28 cellular contexts compared by ENCODE assay signal in the genomic region with DNA sequence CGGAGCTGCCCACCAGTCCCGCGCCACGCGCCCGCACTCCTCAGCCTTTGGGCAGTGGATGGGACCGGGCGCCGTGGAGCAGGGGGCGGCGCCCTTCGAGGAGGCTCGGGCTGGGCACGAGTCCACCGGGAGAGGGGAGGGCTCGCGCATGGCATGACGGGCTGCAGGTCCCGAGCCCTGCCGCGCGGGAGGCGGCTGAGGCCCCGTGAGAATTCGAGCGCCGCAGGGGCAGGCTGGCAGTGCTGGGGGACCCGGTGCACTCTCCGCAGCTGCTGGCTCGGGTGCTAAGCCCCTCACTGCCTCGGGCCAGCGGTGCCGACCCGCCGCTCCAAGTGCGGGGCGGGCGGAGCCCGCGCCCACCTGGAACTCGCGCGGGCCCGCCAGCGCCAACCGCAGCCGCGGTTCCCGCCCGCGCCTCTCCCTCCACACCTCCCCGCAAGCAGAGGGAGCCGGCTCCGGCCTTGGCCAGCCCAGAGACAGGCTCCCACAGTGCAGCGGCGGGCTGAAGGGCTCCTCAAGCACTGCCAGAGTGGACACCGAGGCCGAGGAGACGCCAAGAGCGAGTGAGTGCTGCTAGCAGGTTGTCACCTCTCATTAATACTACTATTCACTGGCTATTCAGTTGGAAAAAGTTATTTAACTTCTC. TPM values are rescaled to one million over a fixed set of nuclear protein-coding genes. Genes with fewer than 3 reads are reported as not detected.
DNase-seq lines count a peak whose midpoint lies in the region; ATAC-seq, FAIRE-seq and TF ChIP-seq lines count a peak whose summit lies in the region.
"Had no signal": no experiment of that assay in that cellular context is flagged by ENCODE, and none has a peak within 500 bp of the region (broad histone marks: within the 10 kb centered on the region; RNA-seq: fewer than 3 reads in every experiment).

No MANE protein-coding gene starts in this region.

- no TSS peak for BruUV-seq in A673 (replicated peaks; lab: Mats Ljungman, UMichigan)

- FAIRE-seq in HTR-8/SVneo (lab: Jason Lieb, UNC) = no peak
- FAIRE-seq: colon, GM18507, GM19239, RCC 7860 had no signal

- CTCF ChIA-PET in A673 (lab: Charles Lee) = interaction anchor here (1.9 kb wide), 1 partner anchor 171 kb away, joined by 7 read pairs; a partner anchor contains a TSS

- no peak for TF ChIP-seq CTCF in parathyroid adenoma (IDR thresholded peaks at IDR 0.05)
- TF ChIP-seq CTCF in ascending aorta (IDR thresholded peaks at IDR 0.05) = no peak
- no peak for TF ChIP-seq CTCF in A673 (conservative IDR thresholded peaks at IDR 0.05; ENCODE audit: low read depth, low read length)

- no peak for ATAC-seq in left ventricle myocardium superior

- H3K4me3 ChIP-seq in parathyroid adenoma (ENCODE audit: low read depth, low read length) (no peak overlapping the region), ascending aorta (peak overlapping the region in 1 of 2 donors; percentile 41), A673 (ENCODE audit: low read depth, low read length, poor library complexity, severe bottlenecking) (no peak overlapping the region)
- H3K4me3 ChIP-seq: BLaER1 treated with 17β-estradiol and CSF1 and Interleukin-3, amounts not matched to agents 10 nM and 100 nM; uterus had no signal

- no peaks in the 10 kb centered on the region for H3K36me3 ChIP-seq in parathyroid adenoma (ENCODE audit: control insufficient read depth, insufficient read depth, low read length)
- H3K36me3 ChIP-seq in ascending aorta = no peaks in the 10 kb centered on the region
- no peaks in the 10 kb centered on the region for H3K36me3 ChIP-seq in A673 (ENCODE audit: insufficient read depth, low read length, poor library complexity, severe bottlenecking)
- H3K36me3 ChIP-seq: BLaER1 treated with 17β-estradiol and CSF1 and Interleukin-3, amounts not matched to agents 10 nM and 100 nM; neutrophil; uterus had no signal

- no peak overlapping the region for H3K9ac ChIP-seq in parathyroid adenoma
- H3K9ac ChIP-seq: BLaER1 treated with 17β-estradiol and CSF1 and Interleukin-3, amounts not matched to agents 10 nM and 100 nM had no signal

- DNase-seq in ELF-1 (ENCODE audit: low read depth, low spot score) = peak; percentile 39
- DNase-seq in NCI-H446 (lab: John Stamatoyannopoulos, UW) = peak; percentile 31 to 85
- DNase-seq in left ventricle myocardium superior = peak; percentile 30
- no peak for DNase-seq in HTR-8/SVneo (ENCODE audit: insufficient read length, low spot score)
- no peak for DNase-seq in ascending aorta (ENCODE audit: low spot score in 2 of 2)
- no peak for DNase-seq in A673 (ENCODE audit: low spot score)
- DNase-seq: activated B cell treated with CpG ODN at 0.5 μM for 24 hours; activated CD4-positive, alpha-beta T cell treated with anti-CD3 and anti-CD28 coated beads, Interleukin-2, amount 10 ng/mL, durations not matched to agents 7 days and 5 days; activated effector memory CD4-positive, alpha-beta T cell treated with Interleukin-2 at 50 U/mL for 16 hours; activated naive CD8-positive, alpha-beta T cell treated with anti-CD3 and anti-CD28 coated beads for 36 hours; effector CD4-positive, alpha-beta T cell; EL; GOT3; hypothalamus; KBM-7; mesendoderm; NCI-H1417; NCI-H226; NCI-H82; stimulated activated naive CD4-positive, alpha-beta T cell treated with Interleukin-2 at 50 U/mL for 16 hours; uterus had no signal

- peaks cover 7% of the 10 kb centered on the region for H3K79me2 ChIP-seq in parathyroid adenoma

- H3K27me3 ChIP-seq in parathyroid adenoma (ENCODE audit: control insufficient read depth, insufficient read depth, low read length) (no peaks in the 10 kb centered on the region), ascending aorta (no peaks in the 10 kb centered on the region), A673 (replicated peaks; ENCODE audit: insufficient read depth, low read depth, low read length, poor library complexity) (no peaks in the 10 kb centered on the region)
- H3K27me3 ChIP-seq: BLaER1 treated with 17β-estradiol and CSF1 and Interleukin-3, amounts not matched to agents 10 nM and 100 nM; neutrophil; uterus had no signal

- intact Hi-C loops in left ventricle myocardium superior (cut with micrococcal nuclease) (no loop called here), ascending aorta (cut with DNase I) (loop anchor here (5.0 kb wide), 1 partner anchor 420 kb away; a partner anchor contains a TSS), A673 (cut with micrococcal nuclease; ENCODE audit: unreplicated experiment) (loop anchor here (10.0 kb wide), 2 partner anchors 458 to 502 kb away; no protein-coding TSS in a partner anchor)

- peak overlapping the region; percentile 69 for H2AFZ ChIP-seq in parathyroid adenoma

- H3K27ac ChIP-seq in parathyroid adenoma (peak overlapping the region; percentile 7), ascending aorta (no peak overlapping the region), A673 (ENCODE audit: low read depth, low read length, poor library complexity, severe bottlenecking) (no peak overlapping the region)
- H3K27ac ChIP-seq: BLaER1 treated with 17β-estradiol and CSF1 and Interleukin-3, amounts not matched to agents 10 nM and 100 nM; neutrophil; uterus had no signal

- no peaks in the 10 kb centered on the region for H3K9me3 ChIP-seq in parathyroid adenoma (ENCODE audit: control insufficient read depth, low read length)
- H3K9me3 ChIP-seq in ascending aorta = no peaks in the 10 kb centered on the region
- H3K9me3 ChIP-seq in A673 (ENCODE audit: low read depth, low read length, poor library complexity, severe bottlenecking) = no peaks in the 10 kb centered on the region
- H3K9me3 ChIP-seq: neutrophil, uterus had no signal

- POLR2A ChIA-PET in A673 (lab: Charles Lee; ENCODE audit: low non-redundant PET) = no interaction called here

- H3K4me1 ChIP-seq in parathyroid adenoma (no peaks in the 10 kb centered on the region), ascending aorta (peaks cover 0 to 10% of the 10 kb centered on the region in 2 donors), A673 (ENCODE audit: insufficient read depth, low read length, poor library complexity, severe bottlenecking) (peaks cover 19% of the 10 kb centered on the region)
- H3K4me1 ChIP-seq: uterus had no signal

- H3K4me2 ChIP-seq in parathyroid adenoma (ENCODE audit: low read length) = no peak overlapping the region
- H3K4me2 ChIP-seq: BLaER1 treated with 17β-estradiol and CSF1 and Interleukin-3, amounts not matched to agents 10 nM and 100 nM had no signal

RNA-seq across cellular contexts. Expression of a gene that starts 3.6 kb away (rescaled TPM):
- total RNA-seq in left ventricle myocardium superior = 14.7 TPM
- total RNA-seq in ascending aorta = 5.5 TPM
- total RNA-seq in A673 (2021) = 83.0 TPM in 2 replicates

Comparison
In these comparisons a context has a peak if more than half of its experiments do, and no peak if none do; other contexts are left out.
1. DNase-seq: peak in ELF-1 (single experiment), NCI-H446 (2 of 2) and left ventricle myocardium superior (single experiment); none in HTR-8/SVneo (single experiment), ascending aorta (0 of 2) and A673 (single experiment).